17 cellular contexts compared by ENCODE assay signal in the genomic region with DNA sequence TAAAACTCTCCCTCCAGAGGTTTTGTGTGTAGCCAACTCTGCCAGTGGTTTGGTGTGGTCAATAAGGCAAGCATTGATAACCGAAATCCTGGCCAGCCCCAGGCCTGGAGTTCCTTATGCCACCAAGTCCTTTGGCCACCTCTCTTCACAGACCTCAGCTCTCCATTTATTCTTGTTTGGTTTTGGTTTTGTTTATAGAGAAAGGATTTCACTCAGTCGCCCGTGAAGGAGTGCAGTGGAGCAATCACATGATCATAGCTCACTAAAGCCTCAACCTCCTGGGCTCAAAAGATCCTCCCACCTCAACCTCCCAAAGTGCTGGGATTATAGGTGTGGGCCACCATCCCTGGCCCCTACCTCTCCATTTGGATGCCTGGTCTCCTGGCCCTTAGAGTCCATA. TPM values are rescaled to one million over a fixed set of nuclear protein-coding genes. Genes with fewer than 3 reads are reported as not detected.
A peak's percentile ranks its signal among the peaks of the same experiment; 100 is the strongest.
DNase-seq lines count a peak whose midpoint lies in the region; ATAC-seq, FAIRE-seq and TF ChIP-seq lines count a peak whose summit lies in the region.
"Had no signal": no experiment of that assay in that cellular context is flagged by ENCODE, and none has a peak within 500 bp of the region (broad histone marks: within the 10 kb centered on the region; RNA-seq: fewer than 3 reads in every experiment).

No MANE protein-coding gene starts in this region.

- intact Hi-C loops in K562 (cut with micrococcal nuclease) (no loop called here), stomach (cut with DNase I; ENCODE audit: low total_unique reads) (no loop called here), left colon (cut with DNase I, micrococcal nuclease) (no loop called here)

- no TSS peak for BruUV-seq in K562 (replicated peaks; lab: Mats Ljungman, UMichigan)

- no peak overlapping the region for H3K4me2 ChIP-seq in K562 (ENCODE audit: insufficient read depth, low read length)

- in situ Hi-C loops in K562 (cut with MboI), result no loop called here

- peak; percentile 21 for DNase-seq in NCI-H510A treated with DMSO at 0.1 percent for 48 hours (lab: John Stamatoyannopoulos, UW)
- DNase-seq in NCI-H510A (lab: John Stamatoyannopoulos, UW), result no peak
- no peak for DNase-seq in K562 (ENCODE audit: extremely low read depth in 1 of 4, low spot score in 3 of 4)
- DNase-seq in stomach, result no peak
- no peak for DNase-seq in HPDE6-E6E7 (ENCODE audit: extremely low spot score)
- DNase-seq in activated CD4-positive, alpha-beta T cell treated with anti-CD3 and anti-CD28 coated beads for 1 hour, result no peak
- DNase-seq in left colon, result no peak
- DNase-seq: activated CD4-positive, alpha-beta T cell treated with anti-CD3 and anti-CD28 coated beads, Interleukin-2, amount 50 U/mL, for 1 hour; activated CD8-positive, alpha-beta memory T cell treated with anti-CD3 and anti-CD28 coated beads, Interleukin-2, amount 50 U/mL, for 4 hours; activated effector memory CD4-positive, alpha-beta T cell treated with anti-CD3 and anti-CD28 coated beads, Interleukin-2, amount 50 U/mL, for 16 hours; NCI-H1417; psoas muscle; SJCRH30; stimulated activated CD4-positive, alpha-beta T cell treated with anti-CD3 and anti-CD28 coated beads, Interleukin-4, amount 100 ng/mL, for 24 hours; upper lobe of right lung had no signal

- TF ChIP-seq EP300 in K562 (IDR thresholded peaks at IDR 0.05; ENCODE audit: low read length), result no peak
- no peak for TF ChIP-seq EP300 in stomach (IDR thresholded peaks at IDR 0.05)

- no peaks in the 10 kb centered on the region for H3K27me3 ChIP-seq in K562 (ENCODE audit: control insufficient read depth in 2 of 2, insufficient read depth in 2 of 2, low read length in 2 of 2)
- H3K27me3 ChIP-seq in stomach, result no peaks in the 10 kb centered on the region
- H3K27me3 ChIP-seq: upper lobe of right lung had no signal

- H3K4me1 ChIP-seq in K562 (replicated peaks in 1 of 2; ENCODE audit: control insufficient read depth in 2 of 2, insufficient read depth in 2 of 2, low read length in 2 of 2), result peaks cover 5 to 8% of the 10 kb centered on the region in 2 experiments; a peak in 4 of 5 replicates
- H3K4me1 ChIP-seq in stomach, result peaks cover 6 to 41% (median 18%) of the 10 kb centered on the region in 4 donors
- H3K4me1 ChIP-seq: SJCRH30, upper lobe of right lung had no signal

- H3K9me3 ChIP-seq in K562 (replicated peaks; ENCODE audit: control insufficient read depth, insufficient read depth, low read depth, low read length) (no peaks in the 10 kb centered on the region), stomach (peaks cover 0 to 3% (median 0%) of the 10 kb centered on the region in 4 donors)
- H3K9me3 ChIP-seq: psoas muscle, SJCRH30, upper lobe of right lung had no signal

- H3K36me3 ChIP-seq in K562 (ENCODE audit: control insufficient read depth, insufficient read depth, low read length), result no peaks in the 10 kb centered on the region
- H3K36me3 ChIP-seq in stomach, result no peaks in the 10 kb centered on the region
- H3K36me3 ChIP-seq: SJCRH30, upper lobe of right lung had no signal

- WGBS in K562 (ENCODE audit: insufficient coverage, low coverage, missing lambda C conversion rate), result 16% methylated on average over 3 of the region's 3 CpGs
- WGBS in stomach, 5 donors, result 7 to 53% (median 28%) methylated on average over 3 of the region's 3 CpGs

- H3K27ac ChIP-seq in K562 (ENCODE audit: extremely low read depth, low read depth, low read length) (no peak overlapping the region), stomach (peak overlapping the region; percentile 67 to 83 (median 70))
- H3K27ac ChIP-seq: psoas muscle, SJCRH30, upper lobe of right lung had no signal

- peak overlapping the region; percentile 79 for H2AFZ ChIP-seq in K562 (ENCODE audit: low read depth, low read length)

- H3K4me3 ChIP-seq in K562 (no peak overlapping the region), stomach (no peak overlapping the region)
- H3K4me3 ChIP-seq: psoas muscle, SJCRH30, upper lobe of right lung had no signal

- no peak for TF ChIP-seq RAD21 in K562 (CRISPR knock-in tag; conservative IDR thresholded peaks at IDR 0.05 in 1 of 2, IDR thresholded peaks at IDR 0.05 in 1 of 2)

- TF ChIP-seq CTCF in K562 (IDR thresholded peaks at IDR 0.05 in 2 of 3, conservative IDR thresholded peaks at IDR 0.05 in 1 of 3; ENCODE audit: insufficient read depth in 2 of 3, low read depth in 1 of 3, low read length in 3 of 3) (no peak), stomach (IDR thresholded peaks at IDR 0.05) (no peak)

- H3K9ac ChIP-seq in K562 (ENCODE audit: insufficient read depth in 1 of 2, low read depth in 2 of 2, low read length in 2 of 2), result no peak overlapping the region

- H3K9me1 ChIP-seq in K562 (ENCODE audit: control insufficient read depth, insufficient read depth, low read length), result no peaks in the 10 kb centered on the region

- FAIRE-seq in K562 (lab: Jason Lieb, UNC), result peak; percentile 46
- FAIRE-seq: bronchial epithelial cell had no signal

- H3K79me2 ChIP-seq in K562 (ENCODE audit: control insufficient read depth, insufficient read depth, low read length), result no peaks in the 10 kb centered on the region

- ATAC-seq in GM21390 (IDR thresholded peaks at IDR 0.05; ENCODE audit: unreplicated experiment) (peak; percentile 61), K562 (no peak; the same call in 2 of the 3 replicates), left colon (no peak)
- ATAC-seq: psoas muscle, upper lobe of right lung had no signal

- no peaks in the 10 kb centered on the region for H4K20me1 ChIP-seq in K562 (replicated peaks; ENCODE audit: control insufficient read depth, insufficient read depth, low read length)

- TF ChIP-seq POLR2A in K562 (conservative IDR thresholded peaks at IDR 0.05) (no peak), stomach (IDR thresholded peaks at IDR 0.05) (no peak)

- CTCF ChIA-PET in K562 (lab: Yijun Ruan, JAX; ENCODE audit: low intra/inter-chr PET ratio), result no interaction called here

- POLR2A ChIA-PET in K562 (lab: Yijun Ruan, JAX), result no interaction called here

TF ChIP-seq in K562, 482 proteins besides CTCF, POLR2A, EP300 and RAD21 (continues in another document):
- TF ChIP-seq, protein P1, sequence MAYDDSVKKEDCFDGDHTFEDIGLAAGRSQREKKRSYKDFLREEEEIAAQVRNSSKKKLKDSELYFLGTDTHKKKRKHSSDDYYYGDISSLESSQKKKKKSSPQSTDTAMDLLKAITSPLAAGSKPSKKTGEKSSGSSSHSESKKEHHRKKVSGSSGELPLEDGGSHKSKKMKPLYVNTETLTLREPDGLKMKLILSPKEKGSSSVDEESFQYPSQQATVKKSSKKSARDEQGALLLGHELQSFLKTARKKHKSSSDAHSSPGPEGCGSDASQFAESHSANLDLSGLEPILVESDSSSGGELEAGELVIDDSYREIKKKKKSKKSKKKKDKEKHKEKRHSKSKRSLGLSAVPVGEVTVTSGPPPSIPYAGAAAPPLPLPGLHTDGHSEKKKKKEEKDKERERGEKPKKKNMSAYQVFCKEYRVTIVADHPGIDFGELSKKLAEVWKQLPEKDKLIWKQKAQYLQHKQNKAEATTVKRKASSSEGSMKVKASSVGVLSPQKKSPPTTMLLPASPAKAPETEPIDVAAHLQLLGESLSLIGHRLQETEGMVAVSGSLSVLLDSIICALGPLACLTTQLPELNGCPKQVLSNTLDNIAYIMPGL (CRISPR knock-in tag; IDR thresholded peaks at IDR 0.05), result no peak
- TF ChIP-seq SMARCE1 (IDR thresholded peaks at IDR 0.05), result no peak
- TF ChIP-seq STAG1 (CRISPR knock-in tag; IDR thresholded peaks at IDR 0.05; ENCODE audit: borderline replicate concordance), result 0 out of 2 replicates have a peak, but pooled peaks have one; percentile 8

RNA-seq across cellular contexts. Expression of a gene that starts 55.4 kb away (rescaled TPM):
- total RNA-seq in K562 (2011; cell fraction: chromatin; rRNA removed; ENCODE audit: low replicate concordance), result 34.1 and 39.8 TPM in 2 replicates
- total RNA-seq in K562 (2011; cell fraction: nucleolus; rRNA removed), result 20.5 and 21.1 TPM in 2 replicates
- total RNA-seq in K562 (2011; cell fraction: nucleoplasm; rRNA removed), result 24.4 and 30.4 TPM in 2 replicates
- total RNA-seq in K562 (2014; rRNA removed) (8.6 and 10.9 TPM in 2 replicates), K562 (2014; rRNA removed; fragmentation: Illumina TruSeq; extraction: Trizol) (7.1 TPM in 2 replicates), K562 (2015; rRNA removed; fragmentation: Illumina TruSeq; extraction: Trizol) (7.3 and 8.1 TPM in 2 replicates), K562 (2021) (23.3 and 29.0 TPM in 2 replicates), stomach (10 to 100 TPM in 3 of 5 donors, 1 to 10 TPM in 2; 4.1 to 59.7 (median 17.1) TPM), left colon (10 to 100 TPM; 25.7 to 60.8 TPM)
- polyA plus RNA-seq in K562 (2011; rRNA removed) (2.8 and 3.0 TPM in 2 replicates), K562 (2014; fragmentation: Illumina TruSeq; extraction: Trizol) (11.6 and 11.7 TPM in 2 replicates), K562 (2014; fragmentation: Nextera tagmentation; extraction: Ambion mirVana) (1 to 10 TPM; 2.5 to 6.3 TPM), K562 (2014; rRNA removed) (8.7 and 8.8 TPM in 2 replicates), stomach (1 to 10 TPM; 1.2 to 2.4 (median 1.7) TPM)
- 2.2 and 2.6 TPM in 2 replicates for polyA plus RNA-seq in K562 (2011; cell fraction: cytosol; rRNA removed)
- polyA plus RNA-seq in K562 (2011; cell fraction: nucleus; rRNA removed), result 13.0 and 17.4 TPM in 2 replicates
- 6.4 and 8.1 TPM in 2 replicates for polyA plus RNA-seq in K562 (2012)
- 7.3 and 7.7 TPM in 2 replicates for polyA minus RNA-seq in K562 (2011; rRNA and poly(A)+ RNA removed)
- 8.8 and 11.6 TPM in 2 replicates for polyA minus RNA-seq in K562 (2011; cell fraction: cytosol; rRNA and poly(A)+ RNA removed)
- 9.4 and 10.8 TPM in 2 replicates for polyA minus RNA-seq in K562 (2011; cell fraction: nucleus; rRNA and poly(A)+ RNA removed)
